In genomic region chr16:68299571-68300453, GRCh38 we compare ENCODE assay signal across 1 cellular context.
TF ChIP-seq lines count a peak whose summit lies in the region.

No MANE protein-coding gene starts in this region.

TF ChIP-seq in WTC11, 78 proteins besides CTCF, POLR2A, EP300 and RAD21 (continued from another document):
- no peak for TF ChIP-seq FOXJ3 (CRISPR knock-in tag; IDR thresholded peaks at IDR 0.05; ENCODE audit: borderline replicate concordance)
